9 cellular contexts compared by ENCODE assay signal in the genomic region with DNA sequence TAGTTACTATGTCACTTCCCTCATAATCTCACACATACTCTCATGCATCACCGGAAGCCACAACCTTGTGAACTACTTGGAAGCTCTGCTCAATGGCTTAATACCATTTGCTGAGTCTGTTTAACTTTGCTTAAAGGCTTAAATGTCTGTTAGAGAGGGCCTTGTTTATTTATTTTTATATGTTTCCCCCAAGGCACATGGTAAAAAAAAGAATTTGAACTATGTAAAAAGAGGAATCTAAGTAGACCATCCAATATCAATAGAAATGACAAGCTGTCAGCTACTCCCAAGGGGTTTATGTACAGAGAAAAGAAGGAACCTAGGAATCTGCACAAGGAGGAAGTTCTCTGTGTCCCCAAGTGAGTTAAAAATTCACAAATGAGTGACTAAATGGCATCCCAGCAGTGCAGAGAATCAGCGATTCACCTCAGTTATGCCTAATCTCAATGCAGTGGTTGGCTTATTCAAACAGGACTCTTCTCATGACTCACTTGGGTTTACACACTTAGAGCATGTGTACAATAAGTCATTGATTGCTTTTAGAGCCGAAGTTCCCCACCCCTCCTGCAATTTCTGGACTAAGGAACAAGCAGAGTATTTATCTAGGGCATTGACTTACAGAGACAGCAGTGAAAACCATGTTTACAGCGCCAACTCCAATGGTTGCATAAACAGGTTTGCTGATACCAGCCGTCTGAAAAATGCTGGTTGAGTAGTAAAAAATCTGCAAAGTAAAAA. TPM values are rescaled to one million over a fixed set of nuclear protein-coding genes. Genes with fewer than 3 reads are reported as not detected.
A peak's percentile ranks its signal among the peaks of the same experiment; 100 is the strongest.
DNase-seq lines count a peak whose midpoint lies in the region; ATAC-seq and TF ChIP-seq lines count a peak whose summit lies in the region.
"Had no signal": no experiment of that assay in that cellular context is flagged by ENCODE, and none has a peak within 500 bp of the region (broad histone marks: within the 10 kb centered on the region; RNA-seq: fewer than 3 reads in every experiment).

No MANE protein-coding gene starts in this region.

- no peak for TF ChIP-seq EP300 in ovary (IDR thresholded peaks at IDR 0.05)

- DNase-seq in AG10803 (ENCODE audit: low read depth) (peak; percentile 40), WTC11 (ENCODE audit: low spot score) (no peak), kidney tubule cell (ENCODE audit: low spot score) (peak; percentile 96), ovary (no peak)
- DNase-seq in activated CD4-positive, alpha-beta T cell treated with anti-CD3 and anti-CD28 coated beads, Interleukin-2, amount 10 ng/mL, durations not matched to agents 7 days and 5 days, result no peak

- POLR2A ChIA-PET in WTC11 (lab: Charles Lee), result no interaction called here
- POLR2A ChIA-PET in activated CD4-positive, alpha-beta T cell treated with anti-CD3 and anti-CD28 coated beads, Interleukin-2, amount 10 ng/mL, durations not matched to agents 7 days and 5 days (lab: Charles Lee), result no interaction called here

- no peak overlapping the region for H3K27ac Mint-ChIP-seq in WTC11
- no peak overlapping the region for H3K27ac Mint-ChIP-seq in activated CD4-positive, alpha-beta T cell treated with anti-CD3 and anti-CD28 coated beads, Interleukin-2, amount 10 ng/mL, durations not matched to agents 7 days and 5 days

- ATAC-seq in HG02759 (IDR thresholded peaks at IDR 0.05; ENCODE audit: unreplicated experiment) (peak; percentile 78), WTC11 (no peak), HG03439 (IDR thresholded peaks at IDR 0.05; ENCODE audit: unreplicated experiment) (no peak), GM21737 (IDR thresholded peaks at IDR 0.05; ENCODE audit: unreplicated experiment) (no peak)
- ATAC-seq: Right ventricle myocardium inferior had no signal

- H3K27me3 ChIP-seq in ovary, result no peaks in the 10 kb centered on the region

- TF ChIP-seq POLR2A in ovary (IDR thresholded peaks at IDR 0.05), result no peak

- H3K9me3 Mint-ChIP-seq in WTC11, result no peaks in the 10 kb centered on the region
- H3K9me3 Mint-ChIP-seq in activated CD4-positive, alpha-beta T cell treated with anti-CD3 and anti-CD28 coated beads, Interleukin-2, amount 10 ng/mL, durations not matched to agents 7 days and 5 days, result no peaks in the 10 kb centered on the region

- no peaks in the 10 kb centered on the region for H3K36me3 Mint-ChIP-seq in WTC11
- no peaks in the 10 kb centered on the region for H3K36me3 Mint-ChIP-seq in activated CD4-positive, alpha-beta T cell treated with anti-CD3 and anti-CD28 coated beads, Interleukin-2, amount 10 ng/mL, durations not matched to agents 7 days and 5 days (ENCODE audit: low read depth)

- peaks cover 2% of the 10 kb centered on the region for H3K4me1 ChIP-seq in ovary (ENCODE audit: insufficient read depth)

- no peaks in the 10 kb centered on the region for H3K4me1 Mint-ChIP-seq in WTC11
- no peaks in the 10 kb centered on the region for H3K4me1 Mint-ChIP-seq in activated CD4-positive, alpha-beta T cell treated with anti-CD3 and anti-CD28 coated beads, Interleukin-2, amount 10 ng/mL, durations not matched to agents 7 days and 5 days

- TF ChIP-seq CTCF in AG10803 (conservative IDR thresholded peaks at IDR 0.05; ENCODE audit: low read length), result no peak
- TF ChIP-seq CTCF in WTC11 (IDR thresholded peaks at IDR 0.05), result no peak
- TF ChIP-seq CTCF in ovary (IDR thresholded peaks at IDR 0.05), result no peak

- WGBS in ovary, 3 donors, result 80 to 86% (median 82%) methylated on average over 5 of the region's 5 CpGs

- H3K4me3 ChIP-seq in AG10803 (ENCODE audit: low read length) (no peak overlapping the region), ovary (no peak overlapping the region)

- intact Hi-C loops in ovary (cut with DNase I), result no loop called here

- CTCF ChIA-PET in WTC11 (lab: Charles Lee), result no interaction called here
- CTCF ChIA-PET in activated CD4-positive, alpha-beta T cell treated with anti-CD3 and anti-CD28 coated beads, Interleukin-2, amount 10 ng/mL, durations not matched to agents 7 days and 5 days (lab: Charles Lee), result no interaction called here

- H3K36me3 ChIP-seq in ovary, result no peaks in the 10 kb centered on the region

- no peak overlapping the region for H3K27ac ChIP-seq in ovary

- no peak overlapping the region for H3K4me3 Mint-ChIP-seq in WTC11
- no peak overlapping the region for H3K4me3 Mint-ChIP-seq in activated CD4-positive, alpha-beta T cell treated with anti-CD3 and anti-CD28 coated beads, Interleukin-2, amount 10 ng/mL, durations not matched to agents 7 days and 5 days

- H3K9me3 ChIP-seq in ovary, result no peaks in the 10 kb centered on the region

- no peaks in the 10 kb centered on the region for H3K27me3 Mint-ChIP-seq in WTC11 (ENCODE audit: low read depth)
- no peaks in the 10 kb centered on the region for H3K27me3 Mint-ChIP-seq in activated CD4-positive, alpha-beta T cell treated with anti-CD3 and anti-CD28 coated beads, Interleukin-2, amount 10 ng/mL, durations not matched to agents 7 days and 5 days

TF ChIP-seq in WTC11, 78 proteins besides CTCF, POLR2A, EP300 and RAD21:
- TF ChIP-seq, protein P1, sequence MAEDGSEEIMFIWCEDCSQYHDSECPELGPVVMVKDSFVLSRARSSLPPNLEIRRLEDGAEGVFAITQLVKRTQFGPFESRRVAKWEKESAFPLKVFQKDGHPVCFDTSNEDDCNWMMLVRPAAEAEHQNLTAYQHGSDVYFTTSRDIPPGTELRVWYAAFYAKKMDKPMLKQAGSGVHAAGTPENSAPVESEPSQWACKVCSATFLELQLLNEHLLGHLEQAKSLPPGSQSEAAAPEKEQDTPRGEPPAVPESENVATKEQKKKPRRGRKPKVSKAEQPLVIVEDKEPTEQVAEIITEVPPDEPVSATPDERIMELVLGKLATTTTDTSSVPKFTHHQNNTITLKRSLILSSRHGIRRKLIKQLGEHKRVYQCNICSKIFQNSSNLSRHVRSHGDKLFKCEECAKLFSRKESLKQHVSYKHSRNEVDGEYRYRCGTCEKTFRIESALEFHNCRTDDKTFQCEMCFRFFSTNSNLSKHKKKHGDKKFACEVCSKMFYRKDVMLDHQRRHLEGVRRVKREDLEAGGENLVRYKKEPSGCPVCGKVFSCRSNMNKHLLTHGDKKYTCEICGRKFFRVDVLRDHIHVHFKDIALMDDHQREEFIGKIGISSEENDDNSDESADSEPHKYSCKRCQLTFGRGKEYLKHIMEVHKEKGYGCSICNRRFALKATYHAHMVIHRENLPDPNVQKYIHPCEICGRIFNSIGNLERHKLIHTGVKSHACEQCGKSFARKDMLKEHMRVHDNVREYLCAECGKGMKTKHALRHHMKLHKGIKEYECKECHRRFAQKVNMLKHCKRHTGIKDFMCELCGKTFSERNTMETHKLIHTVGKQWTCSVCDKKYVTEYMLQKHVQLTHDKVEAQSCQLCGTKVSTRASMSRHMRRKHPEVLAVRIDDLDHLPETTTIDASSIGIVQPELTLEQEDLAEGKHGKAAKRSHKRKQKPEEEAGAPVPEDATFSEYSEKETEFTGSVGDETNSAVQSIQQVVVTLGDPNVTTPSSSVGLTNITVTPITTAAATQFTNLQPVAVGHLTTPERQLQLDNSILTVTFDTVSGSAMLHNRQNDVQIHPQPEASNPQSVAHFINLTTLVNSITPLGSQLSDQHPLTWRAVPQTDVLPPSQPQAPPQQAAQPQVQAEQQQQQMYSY (CRISPR knock-in tag; IDR thresholded peaks at IDR 0.05), result no peak
- TF ChIP-seq, protein P2, sequence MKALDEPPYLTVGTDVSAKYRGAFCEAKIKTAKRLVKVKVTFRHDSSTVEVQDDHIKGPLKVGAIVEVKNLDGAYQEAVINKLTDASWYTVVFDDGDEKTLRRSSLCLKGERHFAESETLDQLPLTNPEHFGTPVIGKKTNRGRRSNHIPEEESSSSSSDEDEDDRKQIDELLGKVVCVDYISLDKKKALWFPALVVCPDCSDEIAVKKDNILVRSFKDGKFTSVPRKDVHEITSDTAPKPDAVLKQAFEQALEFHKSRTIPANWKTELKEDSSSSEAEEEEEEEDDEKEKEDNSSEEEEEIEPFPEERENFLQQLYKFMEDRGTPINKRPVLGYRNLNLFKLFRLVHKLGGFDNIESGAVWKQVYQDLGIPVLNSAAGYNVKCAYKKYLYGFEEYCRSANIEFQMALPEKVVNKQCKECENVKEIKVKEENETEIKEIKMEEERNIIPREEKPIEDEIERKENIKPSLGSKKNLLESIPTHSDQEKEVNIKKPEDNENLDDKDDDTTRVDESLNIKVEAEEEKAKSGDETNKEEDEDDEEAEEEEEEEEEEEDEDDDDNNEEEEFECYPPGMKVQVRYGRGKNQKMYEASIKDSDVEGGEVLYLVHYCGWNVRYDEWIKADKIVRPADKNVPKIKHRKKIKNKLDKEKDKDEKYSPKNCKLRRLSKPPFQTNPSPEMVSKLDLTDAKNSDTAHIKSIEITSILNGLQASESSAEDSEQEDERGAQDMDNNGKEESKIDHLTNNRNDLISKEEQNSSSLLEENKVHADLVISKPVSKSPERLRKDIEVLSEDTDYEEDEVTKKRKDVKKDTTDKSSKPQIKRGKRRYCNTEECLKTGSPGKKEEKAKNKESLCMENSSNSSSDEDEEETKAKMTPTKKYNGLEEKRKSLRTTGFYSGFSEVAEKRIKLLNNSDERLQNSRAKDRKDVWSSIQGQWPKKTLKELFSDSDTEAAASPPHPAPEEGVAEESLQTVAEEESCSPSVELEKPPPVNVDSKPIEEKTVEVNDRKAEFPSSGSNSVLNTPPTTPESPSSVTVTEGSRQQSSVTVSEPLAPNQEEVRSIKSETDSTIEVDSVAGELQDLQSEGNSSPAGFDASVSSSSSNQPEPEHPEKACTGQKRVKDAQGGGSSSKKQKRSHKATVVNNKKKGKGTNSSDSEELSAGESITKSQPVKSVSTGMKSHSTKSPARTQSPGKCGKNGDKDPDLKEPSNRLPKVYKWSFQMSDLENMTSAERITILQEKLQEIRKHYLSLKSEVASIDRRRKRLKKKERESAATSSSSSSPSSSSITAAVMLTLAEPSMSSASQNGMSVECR (CRISPR knock-in tag; IDR thresholded peaks at IDR 0.05; ENCODE audit: borderline replicate concordance), result no peak
- peak; percentile 82 for TF ChIP-seq GABPB1 (CRISPR knock-in tag; IDR thresholded peaks at IDR 0.05)

RNA-seq across cellular contexts. Expression of a gene that starts 24.4 kb away (rescaled TPM):
- total RNA-seq in WTC11 (2021) (0.16 TPM in 1 of 3 replicates, not detected in the others), ovary (under 1 TPM in 3 of 7 donors, not detected in 4; 0.10 to 0.36 (median 0.18) TPM)
- polyA plus RNA-seq in ovary, result not detected
- total RNA-seq in activated CD4-positive, alpha-beta T cell treated with anti-CD3 and anti-CD28 coated beads, Interleukin-2, amount 10 ng/mL, durations not matched to agents 7 days and 5 days, result not detected
- total RNA-seq: Right ventricle myocardium inferior had no signal

Comparison
In these comparisons a context has a peak if more than half of its experiments do, and no peak if none do; other contexts are left out.
1. DNase-seq: peak in AG10803 (single experiment) and kidney tubule cell (single experiment); none in WTC11 (single experiment), ovary (0 of 5) and activated CD4-positive, alpha-beta T cell treated with anti-CD3 and anti-CD28 coated beads, Interleukin-2, amount 10 ng/mL, durations not matched to agents 7 days and 5 days (single experiment).